In the genomic region with DNA sequence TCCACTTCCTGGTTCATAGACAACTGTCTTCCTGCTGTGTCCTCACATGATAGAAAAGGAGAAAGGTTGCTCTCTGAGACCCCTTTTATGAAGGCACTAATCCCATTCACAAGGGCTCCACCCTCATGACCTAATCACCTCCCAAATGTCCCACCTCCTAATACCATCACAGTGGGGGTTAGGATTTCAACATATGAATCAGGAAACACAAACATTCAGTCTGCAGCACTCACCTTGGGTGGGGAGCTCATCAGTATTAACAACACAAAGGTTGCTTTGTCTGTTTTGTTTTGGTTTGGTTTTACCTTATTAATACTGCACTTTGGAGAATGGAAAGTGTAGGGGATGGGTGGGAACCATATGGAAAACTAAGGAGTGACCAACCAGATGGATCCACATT, we compare ENCODE assay signal across 20 cellular contexts. TPM values are rescaled to one million over a fixed set of nuclear protein-coding genes. Genes with fewer than 3 reads are reported as not detected.
DNase-seq lines count a peak whose midpoint lies in the region; ATAC-seq and TF ChIP-seq lines count a peak whose summit lies in the region.
"Had no signal": no experiment of that assay in that cellular context is flagged by ENCODE, and none has a peak within 500 bp of the region (broad histone marks: within the 10 kb centered on the region; RNA-seq: fewer than 3 reads in every experiment).

No MANE protein-coding gene starts in this region.

- H2AK5ac ChIP-seq in H9 (ENCODE audit: insufficient read length, low read length): no peak overlapping the region

- H2BK5ac ChIP-seq in H9 (ENCODE audit: insufficient read length, low read length): no peak overlapping the region

- intact Hi-C loops in PC-3 (cut with micrococcal nuclease): loop anchor here (10.0 kb wide), 1 partner anchor 49 kb away; no protein-coding TSS in a partner anchor

- no peaks in the 10 kb centered on the region for H3K9me2 ChIP-seq in PC-3 (replicated peaks; ENCODE audit: low read length)

- H2BK15ac ChIP-seq in H9 (ENCODE audit: low read depth, low read length): no peak overlapping the region

- ATAC-seq in PC-3: no peak; the same call in 1 of the 2 replicates
- ATAC-seq: A549, gastrocnemius medialis, SK-N-SH treated with all-trans-retinoic acid at 6 μM for 48 hours had no signal

- no peaks in the 10 kb centered on the region for H3K23me2 ChIP-seq in H9 (ENCODE audit: insufficient read length, low read depth, low read length, poor library complexity, severe bottlenecking)

- no peak overlapping the region for H4K8ac ChIP-seq in H9 (replicated peaks; ENCODE audit: insufficient read length, low read depth, low read length)

- H3K79me2 ChIP-seq in H9 (ENCODE audit: insufficient read depth, low read length) (no peaks in the 10 kb centered on the region), PC-3 (ENCODE audit: low read length) (no peaks in the 10 kb centered on the region)

- H3K9me3 ChIP-seq in H9 (ENCODE audit: control insufficient read depth, low read depth, low read length) (no peaks in the 10 kb centered on the region), PC-3 (ENCODE audit: low read length) (no peaks in the 10 kb centered on the region)
- H3K9me3 ChIP-seq: A549, gastrocnemius medialis, transverse colon had no signal

- H2BK120ac ChIP-seq in H9 (ENCODE audit: low read depth, low read length, poor library complexity, severe bottlenecking): no peak overlapping the region

- peaks cover 25% of the 10 kb centered on the region for H3K36me3 Mint-ChIP-seq in activated CD4-positive, alpha-beta T cell treated with anti-CD3 and anti-CD28 coated beads, Interleukin-2, amount 10 ng/mL, durations not matched to agents 7 days and 5 days (ENCODE audit: low read depth)
- H3K36me3 Mint-ChIP-seq in H9 (ENCODE audit: insufficient read depth in 1 of 3, low read depth in 3 of 3): peaks cover 7 to 33% (median 12%) of the 10 kb centered on the region in 3 experiments
- H3K36me3 Mint-ChIP-seq: CD4-positive, CD25-positive, alpha-beta regulatory T cell had no signal

- H4K5ac ChIP-seq in H9 (ENCODE audit: insufficient read length, low read depth, low read length): no peak overlapping the region

- no peak overlapping the region for H3K23ac ChIP-seq in H9 (ENCODE audit: insufficient read length, low read depth, low read length)

- peak overlapping the region; percentile 9 for H3K27ac Mint-ChIP-seq in activated CD4-positive, alpha-beta T cell treated with anti-CD3 and anti-CD28 coated beads, Interleukin-2, amount 10 ng/mL, durations not matched to agents 7 days and 5 days
- peak overlapping the region; percentile 92 to 99 (median 93); a peak in 6 of 7 replicates for H3K27ac Mint-ChIP-seq in H9

- no peak overlapping the region for H2AFZ ChIP-seq in H9 (ENCODE audit: low read length)
- H2AFZ ChIP-seq in PC-3 (ENCODE audit: low read length): no peak overlapping the region

- no peaks in the 10 kb centered on the region for H3F3A ChIP-seq in PC-3 (ENCODE audit: low read length, unreplicated experiment)

- H3K18ac ChIP-seq in H9 (ENCODE audit: insufficient read length, low read depth, low read length): no peak overlapping the region

- H2BK12ac ChIP-seq in H9 (ENCODE audit: insufficient read length, low read depth, low read length): no peak overlapping the region

- no peak overlapping the region for H3K27ac ChIP-seq in H9 (ENCODE audit: insufficient read length, low read depth, low read length)
- H3K27ac ChIP-seq in PC-3 (ENCODE audit: low read length): no peak overlapping the region
- H3K27ac ChIP-seq: gastrocnemius medialis, transverse colon had no signal

- no peak overlapping the region for H3K56ac ChIP-seq in H9 (ENCODE audit: insufficient read length, low read depth, low read length)

- H3K4me3 ChIP-seq in PC-3 (ENCODE audit: low read length): no peak overlapping the region
- H3K4me3 ChIP-seq: A549, gastrocnemius medialis, transverse colon had no signal

- H3K36me3 ChIP-seq in PC-3 (ENCODE audit: low read depth, low read length): no peaks in the 10 kb centered on the region
- H3K36me3 ChIP-seq: gastrocnemius medialis, transverse colon had no signal

- H3K9ac ChIP-seq in H9 (ENCODE audit: extremely low read depth, insufficient read length, low read length): no peak overlapping the region
- H3K9ac ChIP-seq in PC-3 (ENCODE audit: low read length): no peak overlapping the region

- H2BK20ac ChIP-seq in H9 (ENCODE audit: low read depth, low read length, poor library complexity, severe bottlenecking): no peak overlapping the region

- peaks cover 16% of the 10 kb centered on the region for H3K27me3 Mint-ChIP-seq in activated CD4-positive, alpha-beta T cell treated with anti-CD3 and anti-CD28 coated beads, Interleukin-2, amount 10 ng/mL, durations not matched to agents 7 days and 5 days
- H3K27me3 Mint-ChIP-seq in H9 (ENCODE audit: low read depth): peaks cover 13% of the 10 kb centered on the region

- TF ChIP-seq CTCF in H9 (conservative IDR thresholded peaks at IDR 0.05) (no peak), PC-3 (conservative IDR thresholded peaks at IDR 0.05; ENCODE audit: low read depth, low read length) (no peak)

- no peak overlapping the region for H3T11ph ChIP-seq in H9 (ENCODE audit: low read length)

- no peak overlapping the region for H3K4me3 Mint-ChIP-seq in activated CD4-positive, alpha-beta T cell treated with anti-CD3 and anti-CD28 coated beads, Interleukin-2, amount 10 ng/mL, durations not matched to agents 7 days and 5 days
- H3K4me3 Mint-ChIP-seq in H9: peak overlapping the region in 1 of 2 experiments; percentile 41; a peak in 1 of 5 replicates

- CTCF ChIA-PET in activated CD4-positive, alpha-beta T cell treated with anti-CD3 and anti-CD28 coated beads, Interleukin-2, amount 10 ng/mL, durations not matched to agents 7 days and 5 days (lab: Charles Lee): no interaction called here
- CTCF ChIA-PET in PC-3 (lab: Charles Lee): interaction anchor here (0.5 kb wide), 1 partner anchor 253 kb away, joined by 3 read pairs; no protein-coding TSS in a partner anchor

- peaks cover 52% of the 10 kb centered on the region for H3K4me1 Mint-ChIP-seq in activated CD4-positive, alpha-beta T cell treated with anti-CD3 and anti-CD28 coated beads, Interleukin-2, amount 10 ng/mL, durations not matched to agents 7 days and 5 days
- peaks cover 17 to 29% of the 10 kb centered on the region in 2 experiments for H3K4me1 Mint-ChIP-seq in H9

- H4K20me1 ChIP-seq in H9 (ENCODE audit: control insufficient read depth, insufficient read depth, insufficient read length) (no peaks in the 10 kb centered on the region), PC-3 (ENCODE audit: low read length) (no peaks in the 10 kb centered on the region)

- no peak overlapping the region for H3K4ac ChIP-seq in H9 (ENCODE audit: low read depth, low read length)

- peaks cover 9% of the 10 kb centered on the region for H3K9me3 Mint-ChIP-seq in activated CD4-positive, alpha-beta T cell treated with anti-CD3 and anti-CD28 coated beads, Interleukin-2, amount 10 ng/mL, durations not matched to agents 7 days and 5 days
- peaks cover 16 to 22% of the 10 kb centered on the region in 2 experiments for H3K9me3 Mint-ChIP-seq in H9

- DNase-seq in activated CD4-positive, alpha-beta T cell treated with anti-CD3 and anti-CD28 coated beads, Interleukin-2, amount 10 ng/mL, durations not matched to agents 7 days and 5 days: no peak
- DNase-seq in activated CD4-positive, alpha-beta T cell treated with anti-CD3 and anti-CD28 coated beads for 48 hours: no peak
- DNase-seq in H9 (peak; percentile 70), PC-3 (peak; percentile 28), iPS DF 4.7 (ENCODE audit: extremely low read depth, low spot score) (peak; percentile 74), putamen (ENCODE audit: low spot score) (no peak), RKO (ENCODE audit: low spot score) (no peak), HPDE6-E6E7 (ENCODE audit: extremely low spot score) (no peak)
- DNase-seq: dermis blood vessel endothelial cell, DMS79, gastrocnemius medialis, NCI-H1436, NCI-H82, transverse colon had no signal

- H3K14ac ChIP-seq in H9 (ENCODE audit: insufficient read depth, low read length): no peak overlapping the region

- H3K4me1 ChIP-seq in H9 (ENCODE audit: insufficient read depth, low read length): no peaks in the 10 kb centered on the region; the same call in 1 of the 2 replicates
- H3K4me1 ChIP-seq in PC-3 (ENCODE audit: insufficient read depth, low read length): no peaks in the 10 kb centered on the region
- H3K4me1 ChIP-seq: A549, transverse colon had no signal

- H3K27me3 ChIP-seq in H9 (ENCODE audit: insufficient read depth, low read length) (no peaks in the 10 kb centered on the region), PC-3 (ENCODE audit: low read length) (no peaks in the 10 kb centered on the region)
- H3K27me3 ChIP-seq: gastrocnemius medialis, transverse colon had no signal

- H3K4me2 ChIP-seq in H9 (ENCODE audit: insufficient read depth, insufficient read length, low read length): no peak overlapping the region
- H3K4me2 ChIP-seq in PC-3 (ENCODE audit: low read length): no peak overlapping the region
- H3K4me2 ChIP-seq: A549 had no signal

- H3K79me1 ChIP-seq in H9 (ENCODE audit: insufficient read depth, low read depth, low read length, poor library complexity, severe bottlenecking): no peaks in the 10 kb centered on the region

- POLR2A ChIA-PET in activated CD4-positive, alpha-beta T cell treated with anti-CD3 and anti-CD28 coated beads, Interleukin-2, amount 10 ng/mL, durations not matched to agents 7 days and 5 days (lab: Charles Lee): no interaction called here
- POLR2A ChIA-PET in PC-3 (lab: Charles Lee; ENCODE audit: unreplicated experiment): interaction anchor here (0.6 kb wide), 1 partner anchor 20 kb away, joined by 4 read pairs; no protein-coding TSS in a partner anchor

- H4K91ac ChIP-seq in H9 (ENCODE audit: insufficient read length, low read depth, low read length): no peak overlapping the region

- no TSS peak for BruUV-seq in PC-3 (replicated peaks; lab: Mats Ljungman, UMichigan)

RNA-seq across cellular contexts. Expression of a gene that starts 10.5 kb away (rescaled TPM):
- under 1 TPM; 0.22 to 0.46 TPM for total RNA-seq in activated CD4-positive, alpha-beta T cell treated with anti-CD3 and anti-CD28 coated beads, Interleukin-2, amount 10 ng/mL, durations not matched to agents 7 days and 5 days
- total RNA-seq in H9 (2021): 0.20 TPM in 2 replicates
- total RNA-seq in PC-3 (2014; rRNA removed): 0.69 and 1.7 TPM in 2 replicates
- total RNA-seq: CD4-positive, CD25-positive, alpha-beta regulatory T cell; epithelial cell of proximal tubule; gastrocnemius medialis; LHCN-M2; mononuclear cell; transverse colon had no signal

Comparison
In these comparisons a context has a peak if more than half of its experiments do, and no peak if none do; other contexts are left out.
1. DNase-seq: peak in H9 (single experiment), PC-3 (single experiment) and iPS DF 4.7 (single experiment); none in activated CD4-positive, alpha-beta T cell treated with anti-CD3 and anti-CD28 coated beads, Interleukin-2, amount 10 ng/mL, durations not matched to agents 7 days and 5 days (single experiment), activated CD4-positive, alpha-beta T cell treated with anti-CD3 and anti-CD28 coated beads for 48 hours (single experiment), putamen (single experiment), RKO (single experiment) and HPDE6-E6E7 (single experiment).